7 cellular contexts compared by ENCODE assay signal in genomic region chr12:82687020-82687951, GRCh38. TPM values are rescaled to one million over a fixed set of nuclear protein-coding genes. Genes with fewer than 3 reads are reported as not detected.
DNase-seq lines count a peak whose midpoint lies in the region; ATAC-seq and TF ChIP-seq lines count a peak whose summit lies in the region.

No MANE protein-coding gene starts in this region.

- TF ChIP-seq CTCF in lower leg skin (IDR thresholded peaks at IDR 0.05): no peak

- ATAC-seq in GM18867 (IDR thresholded peaks at IDR 0.05; ENCODE audit: unreplicated experiment) (peak; percentile 46), HG02938 (IDR thresholded peaks at IDR 0.05; ENCODE audit: unreplicated experiment) (peak; percentile 36)

- no peak for TF ChIP-seq POLR2A in lower leg skin (IDR thresholded peaks at IDR 0.05)

- H3K27ac ChIP-seq in cingulate gyrus (ENCODE audit: low read depth, low read length): peak overlapping the region; percentile 99

- WGBS in lower leg skin, 2 donors: 0 to 1% methylated on average over 60 to 69 of the region's 74 CpGs

- peak overlapping the region; percentile 97 for H3K4me3 ChIP-seq in lower leg skin (ENCODE audit: low read depth, poor library complexity, severe bottlenecking)

- peak; percentile 52 for DNase-seq in NCI-H2107 (lab: John Stamatoyannopoulos, UW)
- peak; percentile 42 for DNase-seq in activated CD4-positive, alpha-beta T cell treated with anti-CD3 and anti-CD28 coated beads for 1 hour
- DNase-seq in lower leg skin (ENCODE audit: low spot score in 2 of 2): peak; percentile 38 to 89
- peak; percentile 27 to 58 (median 28) for DNase-seq in stimulated activated CD4-positive, alpha-beta T cell treated with anti-CD3 and anti-CD28 coated beads, TNF-alpha, amount 100 ng/mL, for 24 hours (ENCODE audit: low read depth in 3 of 3)

- intact Hi-C loops in lower leg skin (cut with DNase I; ENCODE audit: low total_unique reads): no loop called here

RNA-seq across cellular contexts. Expression of gene TMTC2, which starts 0.6 kb away (rescaled TPM):
- 10 to 100 TPM; 12.9 to 17.4 (median 14.5) TPM for total RNA-seq in lower leg skin

Comparison
In these comparisons a context has a peak if more than half of its experiments do, and no peak if none do; other contexts are left out.
1. Peak in every context shown above with its lines: DNase-seq, ATAC-seq, H3K4me3 ChIP-seq and H3K27ac ChIP-seq.